9 cellular contexts compared by ENCODE assay signal in genomic region chr13:26011996-26012688, GRCh38. TPM values are rescaled to one million over a fixed set of nuclear protein-coding genes. Genes with fewer than 3 reads are reported as not detected.
DNase-seq lines count a peak whose midpoint lies in the region; ATAC-seq, FAIRE-seq and TF ChIP-seq lines count a peak whose summit lies in the region.
"Had no signal": no experiment of that assay in that cellular context is flagged by ENCODE, and none has a peak within 500 bp of the region (broad histone marks: within the 10 kb centered on the region; RNA-seq: fewer than 3 reads in every experiment).

No MANE protein-coding gene starts in this region.

- peaks cover 0 to 2% of the 10 kb centered on the region in 2 donors for H3K4me1 Mint-ChIP-seq in effector memory CD8-positive, alpha-beta T cell (ENCODE audit: low read depth in 2 of 2)

- H3K4me1 ChIP-seq in small intestine (ENCODE audit: control insufficient read depth in 2 of 2, insufficient read depth in 1 of 2, low read depth in 1 of 2, low read length in 1 of 2) = no peaks in the 10 kb centered on the region
- H3K4me1 ChIP-seq: adrenal gland had no signal

- no peaks in the 10 kb centered on the region for H3K36me3 ChIP-seq in small intestine (ENCODE audit: control insufficient read depth in 2 of 2, insufficient read depth in 2 of 2, low read length in 2 of 2)
- H3K36me3 ChIP-seq: adrenal gland had no signal

- H3K27ac Mint-ChIP-seq in effector memory CD8-positive, alpha-beta T cell = peak overlapping the region; percentile 60 to 74

- 25 to 55% (median 43%) methylated on average over 45 of the region's 45 CpGs for WGBS in small intestine, 3 donors

- POLR2A ChIA-PET in AG04449 (lab: Yijun Ruan, JAX) = no interaction called here

- ATAC-seq in effector memory CD8-positive, alpha-beta T cell (replicated peaks) = peak; percentile 95

- H3K4me3 ChIP-seq in AG04449 (ENCODE audit: low read depth, low read length) = peak overlapping the region; percentile 13
- H3K4me3 ChIP-seq in small intestine (ENCODE audit: low read depth in 1 of 2, low read length in 2 of 2) = peak overlapping the region in 1 of 2 donors; percentile 26

- no peaks in the 10 kb centered on the region for H3K36me3 Mint-ChIP-seq in effector memory CD8-positive, alpha-beta T cell (ENCODE audit: insufficient read depth)

- TF ChIP-seq POLR2A in GM12891 (IDR thresholded peaks at IDR 0.05; ENCODE audit: low read depth, low read length) = no peak

- no peak for TF ChIP-seq CTCF in AG04449 (IDR thresholded peaks at IDR 0.05; ENCODE audit: insufficient read depth, low read length, missing control alignments)

- H3K27me3 ChIP-seq in small intestine (ENCODE audit: control insufficient read depth in 2 of 2, insufficient read depth in 2 of 2, low read length in 2 of 2) = no peaks in the 10 kb centered on the region
- H3K27me3 ChIP-seq: adrenal gland had no signal

- CTCF ChIA-PET in AG04449 (lab: Yijun Ruan, JAX) = no interaction called here

- no peak overlapping the region for H3K27ac ChIP-seq in small intestine (ENCODE audit: low read depth in 1 of 2, low read length in 1 of 2)
- H3K27ac ChIP-seq: adrenal gland had no signal

- peak overlapping the region; percentile 76 to 81 for H3K4me3 Mint-ChIP-seq in effector memory CD8-positive, alpha-beta T cell

- no peaks in the 10 kb centered on the region for H3K9me3 ChIP-seq in small intestine (ENCODE audit: control insufficient read depth, low read depth)
- H3K9me3 ChIP-seq: adrenal gland had no signal

- no peak for FAIRE-seq in small intestine (lab: Jason Lieb, UNC)
- no peak for FAIRE-seq in GM12891 (lab: Jason Lieb, UNC)

- no peaks in the 10 kb centered on the region for H3K9me3 Mint-ChIP-seq in effector memory CD8-positive, alpha-beta T cell

- H3K27me3 Mint-ChIP-seq in effector memory CD8-positive, alpha-beta T cell = peaks cover 5 to 18% of the 10 kb centered on the region in 2 donors

- DNase-seq in AG04449 (ENCODE audit: low read depth, low spot score) (no peak), small intestine (peak; percentile 1), GM12891 (ENCODE audit: insufficient read length, low spot score) (no peak), NCI-H2029 treated with DMSO at 0.1 percent for 48 hours (lab: John Stamatoyannopoulos, UW) (no peak), pons (ENCODE audit: low spot score) (no peak), NCI-H128 (lab: John Stamatoyannopoulos, UW; ENCODE audit: unreplicated experiment) (no peak)
- peak; percentile 39 to 59 for DNase-seq in activated CD4-positive, alpha-beta T cell treated with anti-CD3 and anti-CD28 coated beads, Interleukin-2, amount 50 U/mL, for 4 hours
- peak; percentile 23 to 37 (median 29) for DNase-seq in effector memory CD8-positive, alpha-beta T cell

TF ChIP-seq in GM12891, 5 proteins besides CTCF, POLR2A, EP300 and RAD21:
- TF ChIP-seq TAF1 (IDR thresholded peaks at IDR 0.05; ENCODE audit: low read depth, low read length) = no peak
- TF ChIP-seq POU2F2 (IDR thresholded peaks at IDR 0.05; ENCODE audit: low read depth, low read length) = no peak
- TF ChIP-seq PAX5 (IDR thresholded peaks at IDR 0.05; ENCODE audit: insufficient read depth, low read length, severe bottlenecking) = no peak
- TF ChIP-seq POLR2AphosphoS5 (IDR thresholded peaks at IDR 0.05; ENCODE audit: low read depth, low read length) = no peak
- TF ChIP-seq SPI1 (IDR thresholded peaks at IDR 0.05; ENCODE audit: low read depth, low read length) = no peak

RNA-seq across cellular contexts. Expression of gene SHISA2, which starts 39.7 kb away (rescaled TPM):
- polyA plus RNA-seq in small intestine = under 1 TPM in 2 of 3 donors, not detected in 1; 0.19 to 0.27 TPM
- not detected for polyA plus RNA-seq in GM12891 (2012; ENCODE audit: low read depth, missing spikeins)

Comparison
In these comparisons a context has a peak if more than half of its experiments do, and no peak if none do; other contexts are left out.
1. DNase-seq: peak in activated CD4-positive, alpha-beta T cell treated with anti-CD3 and anti-CD28 coated beads, Interleukin-2, amount 50 U/mL, for 4 hours (2 of 2), effector memory CD8-positive, alpha-beta T cell (3 of 3) and small intestine (single experiment); none in AG04449 (single experiment), GM12891 (single experiment), NCI-H2029 treated with DMSO at 0.1 percent for 48 hours (single experiment), pons (single experiment) and NCI-H128 (single experiment).